ENCODE assay signal across 22 cellular contexts in the genomic region with DNA sequence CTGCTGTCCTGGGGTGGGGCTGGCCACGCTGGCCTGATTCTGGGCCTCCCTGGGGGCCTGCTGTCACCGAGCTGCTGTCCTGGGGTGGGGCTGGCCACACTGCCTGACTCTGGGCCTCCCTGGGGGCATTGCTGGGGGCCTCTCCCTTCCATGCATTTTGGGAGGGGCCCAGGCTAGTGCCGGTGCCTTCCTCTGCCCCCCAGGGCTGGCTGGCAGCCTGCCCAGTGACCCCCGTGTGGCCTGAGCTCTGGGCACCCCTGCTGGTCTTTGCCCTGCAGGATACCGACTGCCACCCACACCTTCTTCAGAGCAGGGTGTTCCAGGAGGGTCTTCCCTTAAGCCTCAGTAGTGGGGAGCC. TPM values are rescaled to one million over a fixed set of nuclear protein-coding genes. Genes with fewer than 3 reads are reported as not detected.
A peak's percentile ranks its signal among the peaks of the same experiment; 100 is the strongest.
DNase-seq lines count a peak whose midpoint lies in the region; ATAC-seq and TF ChIP-seq lines count a peak whose summit lies in the region.
"Had no signal": no experiment of that assay in that cellular context is flagged by ENCODE, and none has a peak within 500 bp of the region (broad histone marks: within the 10 kb centered on the region; RNA-seq: fewer than 3 reads in every experiment).

No MANE protein-coding gene starts in this region.

- no peak overlapping the region for H3K27ac ChIP-seq in left lung
- H3K27ac ChIP-seq in aorta (ENCODE audit: low read depth in 1 of 2, low read length in 2 of 2), result no peak overlapping the region
- H3K27ac ChIP-seq: foreskin keratinocyte, hepatocyte, ovary, thoracic aorta had no signal

- DNase-seq in cardiac septum (ENCODE audit: low spot score) (peak; percentile 29), Right ventricle myocardium inferior (ENCODE audit: missing footprints) (no peak), left lung (peak; percentile 18 to 43), aorta (peak; percentile 9 to 36), MG63 (no peak), kidney tubule cell (ENCODE audit: low spot score) (no peak)
- DNase-seq: activated naive CD4-positive, alpha-beta T cell treated with anti-CD3 and anti-CD28 coated beads, Interleukin-2, amount 50 U/mL, for 16 hours; foreskin keratinocyte; Karpas-422; NCI-H1092; NCI-H1930; NCI-H2227 treated with DMSO at 0.1 percent for 48 hours; NCI-H774; SIG-M5; T-helper 1 cell had no signal

- ATAC-seq in Right ventricle myocardium inferior, result no peak
- no peak for ATAC-seq in left lung
- ATAC-seq in aorta (ENCODE audit: low FRiP score), result no peak
- ATAC-seq: foreskin keratinocyte; stimulated activated memory B cell treated with anti-CD40 and anti-IgM and Interleukin-4, amounts not matched to agents 10 μg/mL and 1 μg/mL and 100 μg/mL, for 72 hours had no signal

- H3K4me3 ChIP-seq in left lung, result no peak overlapping the region
- no peak overlapping the region for H3K4me3 ChIP-seq in aorta (ENCODE audit: low read length in 2 of 2)
- no peak overlapping the region for H3K4me3 ChIP-seq in MG63
- H3K4me3 ChIP-seq: hepatocyte, ovary, thoracic aorta had no signal

- intact Hi-C loops in cardiac septum (cut with DNase I), result no loop called here
- intact Hi-C loops in Right ventricle myocardium inferior (cut with DNase I), result no loop called here
- intact Hi-C loops in left lung (cut with DNase I), result no loop called here
- intact Hi-C loops in aorta (cut with DNase I), result no loop called here

- H3K4me1 ChIP-seq in left lung (no peaks in the 10 kb centered on the region), aorta (ENCODE audit: control insufficient read depth in 1 of 2, insufficient read depth in 2 of 2, low read length in 2 of 2) (no peaks in the 10 kb centered on the region)
- H3K4me1 ChIP-seq: foreskin keratinocyte had no signal

- no peaks in the 10 kb centered on the region for H3K9me3 ChIP-seq in left lung
- H3K9me3 ChIP-seq in aorta (ENCODE audit: control insufficient read depth, low read length), result no peaks in the 10 kb centered on the region
- H3K9me3 ChIP-seq in MG63, result no peaks in the 10 kb centered on the region
- H3K9me3 ChIP-seq: ovary, thoracic aorta had no signal

- H3K36me3 ChIP-seq in left lung (no peaks in the 10 kb centered on the region), aorta (ENCODE audit: control insufficient read depth in 1 of 2, insufficient read depth in 2 of 2, low read length in 1 of 2) (no peaks in the 10 kb centered on the region), MG63 (no peaks in the 10 kb centered on the region)
- H3K36me3 ChIP-seq: ovary, thoracic aorta had no signal

- H3K27me3 ChIP-seq in left lung (peaks cover 0 to 28% of the 10 kb centered on the region in 2 donors), aorta (ENCODE audit: control insufficient read depth in 1 of 2, insufficient read depth in 2 of 2, low read length in 1 of 2) (no peaks in the 10 kb centered on the region), MG63 (no peaks in the 10 kb centered on the region)
- H3K27me3 ChIP-seq: hepatocyte, ovary had no signal

- 71 to 75% methylated on average over 5 of the region's 5 CpGs for WGBS in aorta, 2 donors

- no peak for TF ChIP-seq CTCF in left lung (IDR thresholded peaks at IDR 0.05)

RNA-seq across cellular contexts. Expression of a gene that starts 2.0 kb away (rescaled TPM):
- total RNA-seq in cardiac septum (not detected), Right ventricle myocardium inferior (not detected), left lung (not detected), aorta (not detected)
- polyA plus RNA-seq in aorta, result not detected
- total RNA-seq in MG63 (2014; rRNA removed; shearing (Covaris generic); ENCODE audit: low replicate concordance), result not detected in 2 replicates
- total RNA-seq: activated CD4-positive, alpha-beta T cell treated with anti-CD3 and anti-CD28 coated beads, Interleukin-2, amount 10 ng/mL, durations not matched to agents 24 days and 14 days; epithelial cell of proximal tubule; foreskin keratinocyte; hepatocyte; OCI-LY7; ovary; thoracic aorta had no signal
- polyA plus RNA-seq: foreskin keratinocyte, hepatocyte, ovary had no signal

RNA-seq across cellular contexts. Expression of a gene that starts 25.2 kb away (rescaled TPM):
- total RNA-seq in cardiac septum (not detected), Right ventricle myocardium inferior (not detected), left lung (under 1 TPM in 1 of 2 donors, not detected in 1; 0.45 TPM), aorta (not detected)
- not detected for polyA plus RNA-seq in aorta
- 5.0 and 9.9 TPM in 2 replicates for total RNA-seq in MG63 (2014; rRNA removed; shearing (Covaris generic); ENCODE audit: low replicate concordance)
- total RNA-seq: epithelial cell of proximal tubule, foreskin keratinocyte, hepatocyte, OCI-LY7, thoracic aorta had no signal
- polyA plus RNA-seq: ovary had no signal

RNA-seq across cellular contexts. Expression of a gene that starts 29.5 kb away (rescaled TPM):
- total RNA-seq in cardiac septum, result 0.48 TPM
- 0.49 TPM for total RNA-seq in Right ventricle myocardium inferior
- total RNA-seq in left lung, result 1 to 10 TPM; 1.8 to 2.0 TPM
- total RNA-seq in aorta, result 1 to 10 TPM in 1 of 2 donors, under 1 TPM in 1; 0.78 to 2.9 TPM
- 1 to 10 TPM in 1 of 2 donors, under 1 TPM in 1; 0.72 to 1.1 TPM for polyA plus RNA-seq in aorta
- 1.2 and 3.9 TPM in 2 replicates for total RNA-seq in MG63 (2014; rRNA removed; shearing (Covaris generic); ENCODE audit: low replicate concordance)

RNA-seq across cellular contexts. Expression of a gene that starts 30.1 kb away (rescaled TPM):
- total RNA-seq in cardiac septum, result 3.1 TPM
- total RNA-seq in Right ventricle myocardium inferior, result 6.6 TPM
- 10 to 100 TPM; 23.4 to 63.9 TPM for total RNA-seq in left lung
- 10 to 100 TPM; 19.0 to 20.1 TPM for total RNA-seq in aorta
- polyA plus RNA-seq in aorta, result 10 to 100 TPM; 10.8 to 23.8 TPM
- total RNA-seq in MG63 (2014; rRNA removed; shearing (Covaris generic); ENCODE audit: low replicate concordance), result 20.2 and 40.9 TPM in 2 replicates

RNA-seq across cellular contexts. Expression of a gene that starts 46.4 kb away (rescaled TPM):
- total RNA-seq in cardiac septum, result 66.0 TPM
- 39.0 TPM for total RNA-seq in Right ventricle myocardium inferior
- 10 to 100 TPM; 31.2 to 34.3 TPM for total RNA-seq in left lung
- total RNA-seq in aorta, result 10 to 100 TPM; 45.5 to 71.1 TPM
- polyA plus RNA-seq in aorta, result 10 to 100 TPM; 26.2 to 80.1 TPM
- total RNA-seq in MG63 (2014; rRNA removed; shearing (Covaris generic); ENCODE audit: low replicate concordance), result 37.8 and 48.0 TPM in 2 replicates

Comparison
In these comparisons a context has a peak if more than half of its experiments do, and no peak if none do; other contexts are left out.
1. DNase-seq: peak in cardiac septum (single experiment), left lung (2 of 2) and aorta (2 of 2); none in Right ventricle myocardium inferior (single experiment), MG63 (single experiment) and kidney tubule cell (single experiment).